In genomic region chr1:177351361-177352108, GRCh38 we compare ENCODE assay signal across 1 cellular context.
TF ChIP-seq lines count a peak whose summit lies in the region.

No MANE protein-coding gene starts in this region.

TF ChIP-seq in IMR-90, 13 proteins besides CTCF, POLR2A, EP300 and RAD21 (continued from another document):
- no peak for TF ChIP-seq USF2 (IDR thresholded peaks at IDR 0.05; ENCODE audit: low read depth, low read length)
